In genomic region chr18:76448262-76449109, GRCh38 we compare ENCODE assay signal across 10 cellular contexts. TPM values are rescaled to one million over a fixed set of nuclear protein-coding genes. Genes with fewer than 3 reads are reported as not detected.
DNase-seq lines count a peak whose midpoint lies in the region; ATAC-seq, FAIRE-seq and TF ChIP-seq lines count a peak whose summit lies in the region.
"Had no signal": no experiment of that assay in that cellular context is flagged by ENCODE, and none has a peak within 500 bp of the region (broad histone marks: within the 10 kb centered on the region; RNA-seq: fewer than 3 reads in every experiment).

No MANE protein-coding gene starts in this region.

- H3K9me3 Mint-ChIP-seq in MCF 10A (ENCODE audit: unreplicated experiment) (no peaks in the 10 kb centered on the region), nephron progenitor cell (no peaks in the 10 kb centered on the region)
- H3K9me3 Mint-ChIP-seq: memory B cell had no signal

- in situ Hi-C loops in mammary epithelial cell (cut with MboI; ENCODE audit: low sequenced_read_pairs in 2 of 2) = no loop called here

- CTCF ChIA-PET in MCF 10A (lab: Yijun Ruan, JAX) (interaction anchor here (2.1 kb wide), 1 partner anchor 22 kb away, joined by 5 read pairs; no protein-coding TSS in a partner anchor), mammary epithelial cell (lab: Charles Lee; ENCODE audit: low non-redundant PET) (no interaction called here), H1 (lab: Charles Lee; ENCODE audit: partially characterized antibody) (interaction anchor here (2.3 kb wide), 1 partner anchor 22 kb away, joined by 8 read pairs; no protein-coding TSS in a partner anchor)

- H4K8ac ChIP-seq in H1 (ENCODE audit: extremely low read depth, insufficient read depth, low read length) = no peak overlapping the region

- H3K36me3 ChIP-seq in mammary epithelial cell (ENCODE audit: insufficient read depth, low read length) (no peaks in the 10 kb centered on the region), H1 (ENCODE audit: control insufficient read depth in 2 of 4, insufficient read depth in 4 of 4, low read length in 3 of 4) (no peaks in the 10 kb centered on the region)

- H4K5ac ChIP-seq in H1 (ENCODE audit: insufficient read length, low read depth, low read length) = no peak overlapping the region

- H2BK12ac ChIP-seq in H1 (ENCODE audit: low read depth, low read length) = peak overlapping the region; percentile 60; the same call in 1 of the 2 replicates

- H3K27me3 ChIP-seq in mammary epithelial cell (ENCODE audit: insufficient read depth, low read length) = no peaks in the 10 kb centered on the region
- H3K27me3 ChIP-seq in H1 (replicated peaks in 1 of 4; ENCODE audit: control insufficient read depth in 3 of 4, extremely low read depth in 1 of 4, insufficient read depth in 3 of 4, low read length in 3 of 4) = peaks cover 0 to 22% (median 14%) of the 10 kb centered on the region in 4 experiments; a peak in 5 of 7 replicates
- H3K27me3 ChIP-seq in foreskin keratinocyte = no peaks in the 10 kb centered on the region

- H3K23me2 ChIP-seq in H1 (ENCODE audit: low read depth, low read length) = peaks cover 13% of the 10 kb centered on the region

- H4K20me1 ChIP-seq in mammary epithelial cell (ENCODE audit: insufficient read depth, low read length) (peaks cover 3% of the 10 kb centered on the region), H1 (replicated peaks in 1 of 2; ENCODE audit: control insufficient read depth in 1 of 2, insufficient read depth in 2 of 2, low read length in 2 of 2) (peaks cover 5 to 7% of the 10 kb centered on the region in 2 experiments)

- H3K56ac ChIP-seq in H1 (replicated peaks; ENCODE audit: insufficient read length, low read depth, low read length) = no peak overlapping the region

- H2BK5ac ChIP-seq in H1 (ENCODE audit: low read depth, low read length) = no peak overlapping the region

- H2AFZ ChIP-seq in mammary epithelial cell (ENCODE audit: low read depth, low read length) = no peak overlapping the region
- no peak overlapping the region for H2AFZ ChIP-seq in H1 (ENCODE audit: low read length)

- H2BK15ac ChIP-seq in H1 (ENCODE audit: low read length) = no peak overlapping the region

- H3K23ac ChIP-seq in H1 (ENCODE audit: insufficient read length) = no peak overlapping the region

- BruUV-seq in MCF 10A (replicated peaks; lab: Mats Ljungman, UMichigan) (no TSS peak), mammary epithelial cell (replicated peaks; lab: Mats Ljungman, UMichigan) (no TSS peak)

- H3K9ac ChIP-seq in mammary epithelial cell (ENCODE audit: insufficient read depth, low read length) (no peak overlapping the region), H1 (replicated peaks in 1 of 4; ENCODE audit: extremely low read depth in 1 of 4, low read depth in 3 of 4, low read length in 3 of 4) (no peak overlapping the region)

- no peak overlapping the region for H2AK5ac ChIP-seq in H1 (ENCODE audit: low read depth, low read length)

- H3K27ac Mint-ChIP-seq in MCF 10A (ENCODE audit: low read depth, unreplicated experiment) (peak overlapping the region; percentile 44), nephron progenitor cell (peak overlapping the region; percentile 93)
- H3K27ac Mint-ChIP-seq: memory B cell had no signal

- POLR2A ChIA-PET in MCF 10A (lab: Yijun Ruan, JAX) (interaction anchor here (1.1 kb wide), 1 partner anchor 116 kb away, joined by 4 read pairs; no protein-coding TSS in a partner anchor), H1 (lab: Charles Lee; ENCODE audit: partially characterized antibody) (no interaction called here)

- H3K4me3 ChIP-seq in mammary epithelial cell (replicated peaks in 1 of 3; ENCODE audit: insufficient read depth in 1 of 3, low read depth in 2 of 3, low read length in 3 of 3) (no peak overlapping the region), H1 (ENCODE audit: extremely low read depth in 1 of 4, insufficient read depth in 2 of 4, low read depth in 3 of 4, low read length in 4 of 4) (no peak overlapping the region)

- intact Hi-C loops in MCF 10A (cut with micrococcal nuclease) = no loop called here
- intact Hi-C loops in mammary epithelial cell (cut with micrococcal nuclease) = no loop called here

- H3K4me3 Mint-ChIP-seq in MCF 10A (ENCODE audit: unreplicated experiment) = no peak overlapping the region
- no peak overlapping the region for H3K4me3 Mint-ChIP-seq in nephron progenitor cell
- H3K4me3 Mint-ChIP-seq: memory B cell had no signal

- H3K79me1 ChIP-seq in H1 (ENCODE audit: low read depth, low read length) = peaks cover 6% of the 10 kb centered on the region

- H3K4me1 ChIP-seq in mammary epithelial cell (ENCODE audit: insufficient read depth, low read length) (peaks cover 40% of the 10 kb centered on the region), H1 (replicated peaks in 1 of 4; ENCODE audit: control insufficient read depth in 3 of 4, insufficient read depth in 4 of 4, low read length in 3 of 4) (peaks cover 8 to 16% (median 12%) of the 10 kb centered on the region in 4 experiments), foreskin keratinocyte (peaks cover 7% of the 10 kb centered on the region)

- TF ChIP-seq RAD21 in H1 (IDR thresholded peaks at IDR 0.05 in 1 of 2, conservative IDR thresholded peaks at IDR 0.05 in 1 of 2; ENCODE audit: low read depth in 2 of 2, low read length in 2 of 2) = no peak

- TF ChIP-seq EP300 in H1 (IDR thresholded peaks at IDR 0.05; ENCODE audit: borderline replicate concordance in 1 of 2, low read depth in 2 of 2, low read length in 2 of 2) = no peak

- H3K18ac ChIP-seq in H1 (ENCODE audit: extremely low read depth, low read length) = no peak overlapping the region

- no peak overlapping the region for H2BK120ac ChIP-seq in H1 (replicated peaks; ENCODE audit: low read depth, low read length)

- H3K27me3 Mint-ChIP-seq in MCF 10A (ENCODE audit: insufficient read depth, unreplicated experiment) = no peaks in the 10 kb centered on the region
- H3K27me3 Mint-ChIP-seq in nephron progenitor cell (ENCODE audit: low read depth, poor library complexity) = no peaks in the 10 kb centered on the region

- H3K36me3 Mint-ChIP-seq in MCF 10A (ENCODE audit: insufficient read depth, unreplicated experiment) = no peaks in the 10 kb centered on the region
- peaks cover 32% of the 10 kb centered on the region for H3K36me3 Mint-ChIP-seq in nephron progenitor cell (ENCODE audit: low read depth)

- H3K9me3 ChIP-seq in mammary epithelial cell (replicated peaks; ENCODE audit: insufficient read depth, low read length) (no peaks in the 10 kb centered on the region), H1 (ENCODE audit: insufficient read depth in 2 of 2, low read depth in 1 of 2, low read length in 1 of 2) (no peaks in the 10 kb centered on the region)

- H2BK20ac ChIP-seq in H1 (ENCODE audit: low read length) = no peak overlapping the region

- dilution Hi-C loops in mammary epithelial cell (cut with HindIII; ENCODE audit: low sequenced_read_pairs) = loop anchor here (5.0 kb wide), 1 partner anchor 84 kb away; no protein-coding TSS in a partner anchor

- H3K14ac ChIP-seq in H1 (ENCODE audit: insufficient read length) = no peak overlapping the region

- H3K4me1 Mint-ChIP-seq in MCF 10A (ENCODE audit: insufficient read depth, unreplicated experiment) (peaks cover 64% of the 10 kb centered on the region), nephron progenitor cell (peaks cover 100% of the 10 kb centered on the region)

- H4K91ac ChIP-seq in H1 (replicated peaks; ENCODE audit: insufficient read length, low read length) = no peak overlapping the region

- H3K4ac ChIP-seq in H1 (replicated peaks; ENCODE audit: insufficient read length, low read depth, low read length) = no peak overlapping the region

- no peak for TF ChIP-seq POLR2A in H1 (IDR thresholded peaks at IDR 0.05; ENCODE audit: control extremely low read depth in 1 of 2, low read depth in 2 of 2, low read length in 2 of 2)

- H3K79me2 ChIP-seq in mammary epithelial cell (ENCODE audit: insufficient read depth, low read length) (peaks cover 94% of the 10 kb centered on the region), H1 (ENCODE audit: control insufficient read depth in 1 of 2, insufficient read depth in 2 of 2, low read length in 2 of 2) (peaks cover 0 to 39% of the 10 kb centered on the region in 2 experiments; a peak in 1 of 4 replicates)

- WGBS in mammary epithelial cell (ENCODE audit: low coverage, missing lambda C conversion rate) = 94% methylated on average over 15 of the region's 16 CpGs
- 90% methylated on average over 16 of the region's 16 CpGs; no CpG with 5 or more reads in 1 of the 2 experiments for WGBS in H1 (ENCODE audit: extremely low coverage in 1 of 2, insufficient coverage in 1 of 2, insufficient read length in 1 of 2, insufficient replicate concordance in 2 of 2, low coverage in 1 of 2, low lambda C conversion rate in 2 of 2, missing lambda C conversion rate in 1 of 2), 2 experiments

- no peak for DNase-seq in MCF 10A (ENCODE audit: unreplicated experiment)
- DNase-seq in mammary epithelial cell = no peak
- DNase-seq in H1 (ENCODE audit: low read depth in 1 of 2, low spot score in 2 of 2) = no peak
- no peak for DNase-seq in nephron progenitor cell
- DNase-seq in HUDEP-2 (lab: John Stamatoyannopoulos, UW; ENCODE audit: unreplicated experiment in 76 of 76) = no peak
- no peak for DNase-seq in NCI-H526 (lab: John Stamatoyannopoulos, UW)
- no peak for DNase-seq in activated CD4-positive, CD25-positive, alpha-beta regulatory T cell (lab: John Stamatoyannopoulos, UW)
- DNase-seq in foreskin keratinocyte = no peak
- DNase-seq: activated CD4-positive, alpha-beta T cell treated with anti-CD3 and anti-CD28 coated beads, Interleukin-2, amount 50 U/mL, for 1 hour had no signal

- no peak for ATAC-seq in foreskin keratinocyte

- TF ChIP-seq CTCF in MCF 10A (IDR thresholded peaks at IDR 0.05; ENCODE audit: unreplicated experiment) (no peak), mammary epithelial cell (conservative IDR thresholded peaks at IDR 0.05 in 1 of 2, IDR thresholded peaks at IDR 0.05 in 1 of 2; ENCODE audit: extremely low read depth in 1 of 2, insufficient read depth in 1 of 2, low read depth in 1 of 2, low read length in 2 of 2) (no peak), H1 (IDR thresholded peaks at IDR 0.05; ENCODE audit: control extremely low read depth in 1 of 3, insufficient read depth in 1 of 3, low read depth in 1 of 3, low read length in 3 of 3) (no peak), nephron progenitor cell (IDR thresholded peaks at IDR 0.05) (no peak), foreskin keratinocyte (conservative IDR thresholded peaks at IDR 0.05) (no peak)

- H3K4me2 ChIP-seq in mammary epithelial cell (ENCODE audit: insufficient read depth, low read depth, low read length) (no peak overlapping the region), H1 (ENCODE audit: insufficient read depth in 1 of 2, low read depth in 2 of 2, low read length in 2 of 2) (no peak overlapping the region)

- H3K27ac ChIP-seq in mammary epithelial cell (ENCODE audit: insufficient read depth, low read depth, low read length) (no peak overlapping the region), H1 (ENCODE audit: low read depth, low read length) (no peak overlapping the region), foreskin keratinocyte (no peak overlapping the region)

- no peak for FAIRE-seq in H1 (lab: Jason Lieb, UNC)

RNA-seq across cellular contexts. Expression of gene ZNF516, which starts 46.6 kb away (rescaled TPM):
- total RNA-seq in MCF 10A (2022) = 28.3 and 40.1 TPM in 2 replicates
- 10 to 100 TPM; 27.2 to 36.0 TPM for total RNA-seq in mammary epithelial cell
- polyA plus RNA-seq in mammary epithelial cell = 7.5 TPM
- polyA minus RNA-seq in mammary epithelial cell = 10.3 TPM
- 16.5 and 17.0 TPM in 2 replicates for total RNA-seq in H1 (2021; fragmentation: NEBNext Ultra II Directional; extraction: Animal tissue kit (Norgen Biotek cat#: 25700))
- polyA plus RNA-seq in H1 (2011; rRNA removed) = 7.3 and 9.2 TPM in 2 replicates
- 9.3 TPM for polyA plus RNA-seq in H1 (2011; cell fraction: cytosol; rRNA removed)
- 15.7 TPM for polyA plus RNA-seq in H1 (2011; cell fraction: nucleus; rRNA removed)
- 8.0 to 13.2 TPM (median 9.8 TPM) in 4 replicates for polyA plus RNA-seq in H1 (2012, experiment 1 of 2)
- 3.3 TPM for polyA plus RNA-seq in H1 (2012, experiment 2 of 2)
- polyA plus RNA-seq in H1 (2013, experiment 1 of 2) = 4.8 TPM
- 4.1 TPM for polyA plus RNA-seq in H1 (2013, experiment 2 of 2)
- 13.4 and 18.4 TPM in 2 replicates for polyA minus RNA-seq in H1 (2011; rRNA and poly(A)+ RNA removed)
- polyA minus RNA-seq in H1 (2011; cell fraction: cytosol; rRNA and poly(A)+ RNA removed) = 14.1 TPM
- 25.4 TPM for polyA minus RNA-seq in H1 (2011; cell fraction: nucleus; rRNA and poly(A)+ RNA removed)
- 11.7 and 14.6 TPM in 2 replicates for total RNA-seq in foreskin keratinocyte
- 5.9 and 8.2 TPM in 2 replicates for polyA plus RNA-seq in foreskin keratinocyte
